2 cellular contexts compared by ENCODE assay signal in genomic region chr6:19399406-19399805, GRCh38.
TF ChIP-seq lines count a peak whose summit lies in the region.

No MANE protein-coding gene starts in this region.

TF ChIP-seq in SK-N-SH, 30 proteins besides CTCF, POLR2A, EP300 and RAD21 (continued from another document):
- TF ChIP-seq IRF3 (IDR thresholded peaks at IDR 0.05; ENCODE audit: low read depth, low read length) (no peak), POLR2AphosphoS5 (IDR thresholded peaks at IDR 0.05; ENCODE audit: low read depth, low read length) (no peak), GABPA (IDR thresholded peaks at IDR 0.05; ENCODE audit: low read depth) (no peak), SIN3A (IDR thresholded peaks at IDR 0.05; ENCODE audit: borderline replicate concordance, low read depth, low read length) (no peak), GATA2 (CRISPR knock-in tag; IDR thresholded peaks at IDR 0.05) (no peak), ZBTB33 (IDR thresholded peaks at IDR 0.05; ENCODE audit: borderline replicate concordance, low read depth) (no peak), JUND (IDR thresholded peaks at IDR 0.05) (no peak), FOXJ3 (CRISPR knock-in tag; IDR thresholded peaks at IDR 0.05) (no peak), MAX (IDR thresholded peaks at IDR 0.05; ENCODE audit: low read depth) (no peak), NFIC (IDR thresholded peaks at IDR 0.05; ENCODE audit: borderline replicate concordance) (no peak)

TF ChIP-seq in SK-N-SH treated with all-trans-retinoic acid at 6 μM for 48 hours, 23 proteins besides CTCF, POLR2A, EP300 and RAD21 (continued from another document):
- TF ChIP-seq TSHZ2 (CRISPR knock-in tag; IDR thresholded peaks at IDR 0.05): no peak
- TF ChIP-seq CSRNP3 (CRISPR knock-in tag; IDR thresholded peaks at IDR 0.05): no peak
- TF ChIP-seq BACH2 (CRISPR knock-in tag; IDR thresholded peaks at IDR 0.05; ENCODE audit: borderline replicate concordance): no peak
- no peak for TF ChIP-seq TOX (CRISPR knock-in tag; IDR thresholded peaks at IDR 0.05; ENCODE audit: borderline replicate concordance)
- no peak for TF ChIP-seq SNAI2 (CRISPR knock-in tag; IDR thresholded peaks at IDR 0.05)
- TF ChIP-seq PATZ1 (CRISPR knock-in tag; IDR thresholded peaks at IDR 0.05; ENCODE audit: borderline replicate concordance): no peak
- TF ChIP-seq ZNF565 (CRISPR knock-in tag; conservative IDR thresholded peaks at IDR 0.05; ENCODE audit: low read depth): no peak
- no peak for TF ChIP-seq GLIS3 (CRISPR knock-in tag; IDR thresholded peaks at IDR 0.05)
- TF ChIP-seq OSR1 (CRISPR knock-in tag; IDR thresholded peaks at IDR 0.05): no peak
- no peak for TF ChIP-seq POU6F1 (CRISPR knock-in tag; IDR thresholded peaks at IDR 0.05; ENCODE audit: borderline replicate concordance, low read depth)
- TF ChIP-seq ZNF8 (CRISPR knock-in tag; IDR thresholded peaks at IDR 0.05): no peak
- no peak for TF ChIP-seq ZFP30 (CRISPR knock-in tag; IDR thresholded peaks at IDR 0.05)
- TF ChIP-seq ESRRG (CRISPR knock-in tag; IDR thresholded peaks at IDR 0.05): no peak
- no peak for TF ChIP-seq RARB (CRISPR knock-in tag; IDR thresholded peaks at IDR 0.05)
